17 cellular contexts compared by ENCODE assay signal in the genomic region with DNA sequence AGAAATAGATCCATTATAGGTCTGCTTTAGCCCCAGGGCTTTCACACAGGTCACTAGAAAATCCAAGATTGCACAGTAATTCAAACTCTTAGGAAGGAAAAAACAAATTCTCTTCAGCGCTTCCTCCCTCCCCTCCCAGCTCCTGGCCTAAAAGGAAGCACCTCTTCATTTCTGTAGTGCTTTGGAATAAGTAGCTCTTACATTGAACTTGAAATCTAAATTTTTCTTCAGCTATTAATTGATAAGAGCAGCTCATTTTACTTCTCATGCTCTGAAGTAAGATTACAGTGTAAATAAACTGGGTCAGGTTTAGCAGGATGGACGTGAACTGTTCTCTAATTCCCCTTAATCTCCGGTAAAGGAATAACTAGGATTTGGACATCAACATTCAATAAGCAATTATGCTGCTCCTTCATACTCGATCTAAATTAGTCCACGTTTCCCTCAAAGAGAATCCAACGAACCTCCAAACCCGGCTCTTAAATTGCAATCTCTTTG. TPM values are rescaled to one million over a fixed set of nuclear protein-coding genes. Genes with fewer than 3 reads are reported as not detected.
DNase-seq lines count a peak whose midpoint lies in the region; ATAC-seq and TF ChIP-seq lines count a peak whose summit lies in the region.
"Had no signal": no experiment of that assay in that cellular context is flagged by ENCODE, and none has a peak within 500 bp of the region (broad histone marks: within the 10 kb centered on the region; RNA-seq: fewer than 3 reads in every experiment).

No MANE protein-coding gene starts in this region.

- H3K4me1 ChIP-seq in Karpas-422 (ENCODE audit: low read length) (peaks cover 100% of the 10 kb centered on the region), spleen (peaks cover 9 to 91% (median 29%) of the 10 kb centered on the region in 6 donors)

- peak overlapping the region; percentile 76 for H3K4me2 ChIP-seq in Karpas-422 (ENCODE audit: low read depth, low read length, poor library complexity, severe bottlenecking)

- no peaks in the 10 kb centered on the region for H4K20me1 ChIP-seq in Karpas-422 (ENCODE audit: insufficient read depth, low read depth, low read length)

- intact Hi-C loops in Calu3 (cut with micrococcal nuclease; ENCODE audit: unreplicated experiment) (no loop called here), spleen (cut with DNase I; ENCODE audit: low total_unique reads) (no loop called here)

- H3K27me3 Mint-ChIP-seq in Calu3 (ENCODE audit: unreplicated experiment) (no peaks in the 10 kb centered on the region), T-helper 17 cell (no peaks in the 10 kb centered on the region)

- H3K27ac Mint-ChIP-seq in Calu3 (ENCODE audit: unreplicated experiment) (peak overlapping the region; percentile 11), T-helper 17 cell (peak overlapping the region; percentile 9)
- H3K27ac Mint-ChIP-seq: CD8-positive, alpha-beta T cell; HFFc6 had no signal

- no peaks in the 10 kb centered on the region for H3K9me2 ChIP-seq in Karpas-422 (replicated peaks; ENCODE audit: insufficient read depth, low read length)

- H3K36me3 Mint-ChIP-seq in Calu3 (ENCODE audit: insufficient read depth, unreplicated experiment) = no peaks in the 10 kb centered on the region
- peaks cover 2% of the 10 kb centered on the region for H3K36me3 Mint-ChIP-seq in T-helper 17 cell (ENCODE audit: low read depth)
- H3K36me3 Mint-ChIP-seq: CD8-positive, alpha-beta T cell had no signal

- BruUV-seq in Calu3 (replicated peaks; lab: Mats Ljungman, UMichigan) = no TSS peak

- no peaks in the 10 kb centered on the region for H3K9me3 Mint-ChIP-seq in Calu3 (ENCODE audit: low read depth, unreplicated experiment)
- H3K9me3 Mint-ChIP-seq: CD8-positive, alpha-beta T cell; HFFc6 had no signal

- H3K9me3 ChIP-seq in Karpas-422 (ENCODE audit: low read length) (no peaks in the 10 kb centered on the region), T-helper 17 cell (ENCODE audit: control insufficient read depth, low read length, poor library complexity, severe bottlenecking) (no peaks in the 10 kb centered on the region), spleen (no peaks in the 10 kb centered on the region)

- CTCF ChIA-PET in Calu3 (lab: Charles Lee) = interaction anchor here (0.8 to 1.0 kb wide), 2 partner anchors 8 to 9 kb away, joined by 3 to 4 read pairs; no protein-coding TSS in a partner anchor

- TF ChIP-seq POLR2A in spleen (IDR thresholded peaks at IDR 0.05) = no peak

- no peak overlapping the region for H3K4me3 Mint-ChIP-seq in Calu3 (ENCODE audit: low read depth, unreplicated experiment)
- no peak overlapping the region for H3K4me3 Mint-ChIP-seq in T-helper 17 cell
- H3K4me3 Mint-ChIP-seq: CD8-positive, alpha-beta T cell; HFFc6 had no signal

- H3K4me3 ChIP-seq in Karpas-422 (ENCODE audit: low read length) = peak overlapping the region; percentile 32; the same call in 1 of the 2 replicates
- no peak overlapping the region for H3K4me3 ChIP-seq in spleen
- no peak overlapping the region for H3K4me3 ChIP-seq in coronary artery
- H3K4me3 ChIP-seq: GM23248 had no signal

- H3K36me3 ChIP-seq in Karpas-422 (ENCODE audit: insufficient read depth, low read length) (no peaks in the 10 kb centered on the region), spleen (no peaks in the 10 kb centered on the region)

- peaks cover 22% of the 10 kb centered on the region for H3K4me1 Mint-ChIP-seq in Calu3 (ENCODE audit: low read depth, unreplicated experiment)
- H3K4me1 Mint-ChIP-seq in T-helper 17 cell = peaks cover 11% of the 10 kb centered on the region

- no peaks in the 10 kb centered on the region for H3K79me2 ChIP-seq in Karpas-422 (ENCODE audit: low read length)

- ATAC-seq in T-helper 17 cell (no peak), GM19467 (IDR thresholded peaks at IDR 0.05; ENCODE audit: unreplicated experiment) (no peak)
- ATAC-seq: CD8-positive, alpha-beta T cell; HepG2 had no signal

- H3K27me3 ChIP-seq in Karpas-422 (ENCODE audit: low read length) (no peaks in the 10 kb centered on the region), spleen (replicated peaks in 1 of 7) (no peaks in the 10 kb centered on the region)

- TF ChIP-seq CTCF in Calu3 (IDR thresholded peaks at IDR 0.05; ENCODE audit: unreplicated experiment) (no peak), spleen (IDR thresholded peaks at IDR 0.05 in 8 of 11, conservative IDR thresholded peaks at IDR 0.05 in 3 of 11) (no peak), coronary artery (IDR thresholded peaks at IDR 0.05) (no peak)

- peak overlapping the region; percentile 99 for H3K27ac ChIP-seq in Karpas-422 (ENCODE audit: low read length)
- H3K27ac ChIP-seq in spleen = peak overlapping the region; percentile 21 to 84 (median 72)
- H3K27ac ChIP-seq in coronary artery = no peak overlapping the region
- H3K27ac ChIP-seq: GM23248 had no signal

- peak overlapping the region; percentile 57; the same call in 1 of the 2 replicates for H2AFZ ChIP-seq in Karpas-422 (ENCODE audit: low read length)
- H2AFZ ChIP-seq: GM23248 had no signal

- 74 to 89% (median 77%) methylated on average over 7 of the region's 7 CpGs for WGBS in spleen, 5 donors

- DNase-seq in Calu3 = no peak
- DNase-seq in Karpas-422 = no peak
- no peak for DNase-seq in T-helper 17 cell
- no peak for DNase-seq in spleen
- DNase-seq in OCI-M1 (lab: John Stamatoyannopoulos, UW) = no peak
- no peak for DNase-seq in coronary artery (ENCODE audit: low spot score)
- DNase-seq: CD8-positive, alpha-beta T cell; GM23248; HFFc6; Kasumi-1; NCI-H1436 treated with DMSO at 0.1 percent for 48 hours; NCI-H2081 treated with DMSO at 0.1 percent for 48 hours; NCI-H226; SHP77 treated with DMSO at 0.1 percent for 48 hours; T-helper 2 cell had no signal

- peak overlapping the region; percentile 59 for H3K9ac ChIP-seq in Karpas-422 (ENCODE audit: low read length)
- H3K9ac ChIP-seq: GM23248 had no signal

RNA-seq across cellular contexts. Expression of a gene that starts 10.9 kb away (rescaled TPM):
- 116 and 120 TPM in 2 replicates for total RNA-seq in Calu3 (2022)
- 222 and 271 TPM in 2 replicates for total RNA-seq in Karpas-422 (2014; rRNA removed; shearing (Covaris generic); ENCODE audit: low replicate concordance)
- 10 to 100 TPM; 56.5 to 59.0 TPM for total RNA-seq in T-helper 17 cell
- total RNA-seq in spleen = 100 to 1,000 TPM; 125 to 319 (median 133) TPM
- 100 to 1,000 TPM in 1 of 3 donors, 10 to 100 TPM in 2; 59.0 to 102 (median 81.3) TPM for polyA plus RNA-seq in spleen

RNA-seq across cellular contexts. Expression of a gene that starts 40.3 kb away (rescaled TPM):
- 21.0 and 23.2 TPM in 2 replicates for total RNA-seq in Calu3 (2022)
- total RNA-seq in Karpas-422 (2014; rRNA removed; shearing (Covaris generic); ENCODE audit: low replicate concordance) = 53.2 and 85.2 TPM in 2 replicates
- 10 to 100 TPM; 11.0 to 12.5 TPM for total RNA-seq in T-helper 17 cell
- total RNA-seq in spleen = 10 to 100 TPM; 15.7 to 25.9 (median 20.2) TPM
- 10 to 100 TPM; 39.7 to 61.0 (median 45.8) TPM for polyA plus RNA-seq in spleen

Comparison
In these comparisons a context has a peak if more than half of its experiments do, and no peak if none do; other contexts are left out.
1. H3K27ac ChIP-seq: peak in Karpas-422 (single experiment) and spleen (8 of 8); none in coronary artery (0 of 2).